In genomic region chr1:2941907-2942306, GRCh38 we compare ENCODE assay signal across 18 cellular contexts.
DNase-seq lines count a peak whose midpoint lies in the region; ATAC-seq and TF ChIP-seq lines count a peak whose summit lies in the region.
"Had no signal": no experiment of that assay in that cellular context is flagged by ENCODE, and none has a peak within 500 bp of the region (broad histone marks: within the 10 kb centered on the region; RNA-seq: fewer than 3 reads in every experiment).

No MANE protein-coding gene starts in this region.

- H3K36me3 Mint-ChIP-seq in natural killer cell treated with Interleukin-12 subunit alpha and Interleukin-12 subunit beta and Interleukin-15 and Interleukin-18, amount 100 ng/mL, for 72 hours, result peaks cover 6% of the 10 kb centered on the region
- H3K36me3 Mint-ChIP-seq in natural killer cell, result no peaks in the 10 kb centered on the region
- H3K36me3 Mint-ChIP-seq in activated naive CD4-positive, alpha-beta T cell treated with anti-CD3 and anti-CD28 coated beads, Interleukin-2, amount 50 U/mL, for 72 hours, result peaks cover 0 to 5% of the 10 kb centered on the region in 2 donors
- H3K36me3 Mint-ChIP-seq: CD14-positive monocyte had no signal

- H3K27ac Mint-ChIP-seq in natural killer cell treated with Interleukin-12 subunit alpha and Interleukin-12 subunit beta and Interleukin-15 and Interleukin-18, amount 100 ng/mL, for 72 hours, result no peak overlapping the region
- H3K27ac Mint-ChIP-seq in natural killer cell, result no peak overlapping the region
- H3K27ac Mint-ChIP-seq in activated naive CD4-positive, alpha-beta T cell treated with anti-CD3 and anti-CD28 coated beads, Interleukin-2, amount 50 U/mL, for 72 hours, result no peak overlapping the region
- H3K27ac Mint-ChIP-seq: CD14-positive monocyte; CD4-positive, alpha-beta memory T cell; H9 had no signal

- H3K27me3 ChIP-seq in aorta (ENCODE audit: control insufficient read depth in 1 of 2, insufficient read depth in 2 of 2, low read length in 1 of 2), result no peaks in the 10 kb centered on the region

- H3K4me3 Mint-ChIP-seq in natural killer cell treated with Interleukin-12 subunit alpha and Interleukin-12 subunit beta and Interleukin-15 and Interleukin-18, amount 100 ng/mL, for 72 hours, result no peak overlapping the region
- no peak overlapping the region for H3K4me3 Mint-ChIP-seq in natural killer cell
- H3K4me3 Mint-ChIP-seq: CD14-positive monocyte; CD4-positive, alpha-beta memory T cell; H9 had no signal

- peaks cover 3% of the 10 kb centered on the region for H3K9me3 Mint-ChIP-seq in natural killer cell treated with Interleukin-12 subunit alpha and Interleukin-12 subunit beta and Interleukin-15 and Interleukin-18, amount 100 ng/mL, for 72 hours
- H3K9me3 Mint-ChIP-seq in natural killer cell, result peaks cover 2 to 3% of the 10 kb centered on the region in 2 donors
- H3K9me3 Mint-ChIP-seq in activated naive CD4-positive, alpha-beta T cell treated with anti-CD3 and anti-CD28 coated beads, Interleukin-2, amount 50 U/mL, for 72 hours, result peaks cover 0 to 13% of the 10 kb centered on the region in 2 donors

- H3K4me1 Mint-ChIP-seq in natural killer cell treated with Interleukin-12 subunit alpha and Interleukin-12 subunit beta and Interleukin-15 and Interleukin-18, amount 100 ng/mL, for 72 hours (ENCODE audit: low read depth in 2 of 2), result peaks cover 0 to 5% of the 10 kb centered on the region in 2 donors
- no peaks in the 10 kb centered on the region for H3K4me1 Mint-ChIP-seq in natural killer cell
- H3K4me1 Mint-ChIP-seq: CD14-positive monocyte; CD4-positive, alpha-beta memory T cell; H9 had no signal

- intact Hi-C loops in Right ventricle myocardium inferior (cut with DNase I) (no loop called here), left cardiac atrium (cut with DNase I) (no loop called here), natural killer cell (cut with micrococcal nuclease) (no loop called here), posterior vena cava (cut with DNase I) (no loop called here), aorta (cut with DNase I) (no loop called here)

- no peak overlapping the region for H3K4me3 ChIP-seq in aorta (ENCODE audit: low read length in 2 of 2)
- H3K4me3 ChIP-seq: A549, BLaER1 had no signal

- no peak for ATAC-seq in Right ventricle myocardium inferior
- ATAC-seq in left cardiac atrium, result no peak
- ATAC-seq in natural killer cell treated with Interleukin-12 subunit alpha and Interleukin-12 subunit beta and Interleukin-15 and Interleukin-18, amount 100 ng/mL, for 72 hours, result no peak
- no peak for ATAC-seq in natural killer cell
- ATAC-seq in aorta (ENCODE audit: low FRiP score), result no peak
- no peak for ATAC-seq in activated naive CD4-positive, alpha-beta T cell treated with anti-CD3 and anti-CD28 coated beads, Interleukin-2, amount 50 U/mL, for 72 hours
- ATAC-seq: A549 had no signal

- peaks cover 3 to 8% of the 10 kb centered on the region in 2 donors for H3K27me3 Mint-ChIP-seq in natural killer cell treated with Interleukin-12 subunit alpha and Interleukin-12 subunit beta and Interleukin-15 and Interleukin-18, amount 100 ng/mL, for 72 hours
- H3K27me3 Mint-ChIP-seq in natural killer cell (ENCODE audit: low read depth in 2 of 2), result peaks cover 4 to 7% of the 10 kb centered on the region in 2 donors

- TF ChIP-seq CTCF in natural killer cell (IDR thresholded peaks at IDR 0.05), result no peak

- H3K36me3 ChIP-seq in aorta (ENCODE audit: control insufficient read depth in 1 of 2, insufficient read depth in 2 of 2, low read length in 1 of 2), result no peaks in the 10 kb centered on the region
- H3K36me3 ChIP-seq: BLaER1 had no signal

- no peak overlapping the region for H3K27ac ChIP-seq in aorta (ENCODE audit: low read depth in 1 of 2, low read length in 2 of 2)
- H3K27ac ChIP-seq: 22Rv1, A549, BLaER1 had no signal

- WGBS in aorta, 2 donors, result 97% methylated on average over 6 of the region's 6 CpGs

- H3K4me1 ChIP-seq in aorta (ENCODE audit: control insufficient read depth in 1 of 2, insufficient read depth in 2 of 2, low read length in 2 of 2), result no peaks in the 10 kb centered on the region
- H3K4me1 ChIP-seq: A549 had no signal

- no peaks in the 10 kb centered on the region for H3K9me3 ChIP-seq in aorta (ENCODE audit: control insufficient read depth, low read length)

- DNase-seq in Right ventricle myocardium inferior (ENCODE audit: missing footprints), result peak; percentile 39
- DNase-seq in left cardiac atrium, result no peak
- DNase-seq in natural killer cell treated with Interleukin-12 subunit alpha and Interleukin-12 subunit beta and Interleukin-15 and Interleukin-18, amount 100 ng/mL, for 72 hours (ENCODE audit: low spot score), result peak; percentile 37
- DNase-seq in natural killer cell, result no peak
- peak; percentile 52 for DNase-seq in posterior vena cava (ENCODE audit: low spot score)
- DNase-seq in aorta, result peak; percentile 12 to 70
- no peak for DNase-seq in activated naive CD4-positive, alpha-beta T cell treated with anti-CD3 and anti-CD28 coated beads, Interleukin-2, amount 50 U/mL, for 72 hours (ENCODE audit: low spot score in 2 of 2)
- no peak for DNase-seq in retina
- DNase-seq: AML-193; CD4-positive, alpha-beta memory T cell; DMS153; DMS79; GDM1; H9 had no signal

Comparison
In these comparisons a context has a peak if more than half of its experiments do, and no peak if none do; other contexts are left out.
1. DNase-seq: peak in Right ventricle myocardium inferior (single experiment), natural killer cell treated with Interleukin-12 subunit alpha and Interleukin-12 subunit beta and Interleukin-15 and Interleukin-18, amount 100 ng/mL, for 72 hours (single experiment), posterior vena cava (single experiment) and aorta (2 of 2); none in left cardiac atrium (single experiment), natural killer cell (single experiment), activated naive CD4-positive, alpha-beta T cell treated with anti-CD3 and anti-CD28 coated beads, Interleukin-2, amount 50 U/mL, for 72 hours (0 of 2) and retina (single experiment).